Comparison of ENCODE assay signal across 1 cellular context in the genomic region with DNA sequence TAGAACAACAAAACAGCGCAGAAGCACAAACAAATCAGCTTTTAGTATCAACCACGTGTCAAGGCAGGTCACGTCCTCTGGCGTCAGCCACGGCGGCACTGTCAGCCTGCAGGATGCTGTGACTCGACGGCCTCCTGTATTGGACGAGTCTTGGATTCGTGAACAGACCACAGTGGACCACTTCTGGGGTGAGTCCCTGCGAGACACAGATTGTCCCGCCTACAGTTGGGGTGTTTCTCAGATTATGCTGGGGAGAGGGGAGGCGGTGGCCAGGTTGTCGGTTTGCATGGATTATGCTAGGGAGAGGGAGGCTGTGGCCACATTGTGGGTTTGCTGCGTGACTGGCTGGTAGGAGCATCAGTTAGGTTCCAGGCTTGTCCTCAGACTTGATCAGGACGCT.
TF ChIP-seq lines count a peak whose summit lies in the region.

No MANE protein-coding gene starts in this region.

TF ChIP-seq in WTC11, 78 proteins besides CTCF, POLR2A, EP300 and RAD21 (continued from another document):
- TF ChIP-seq, protein P1, sequence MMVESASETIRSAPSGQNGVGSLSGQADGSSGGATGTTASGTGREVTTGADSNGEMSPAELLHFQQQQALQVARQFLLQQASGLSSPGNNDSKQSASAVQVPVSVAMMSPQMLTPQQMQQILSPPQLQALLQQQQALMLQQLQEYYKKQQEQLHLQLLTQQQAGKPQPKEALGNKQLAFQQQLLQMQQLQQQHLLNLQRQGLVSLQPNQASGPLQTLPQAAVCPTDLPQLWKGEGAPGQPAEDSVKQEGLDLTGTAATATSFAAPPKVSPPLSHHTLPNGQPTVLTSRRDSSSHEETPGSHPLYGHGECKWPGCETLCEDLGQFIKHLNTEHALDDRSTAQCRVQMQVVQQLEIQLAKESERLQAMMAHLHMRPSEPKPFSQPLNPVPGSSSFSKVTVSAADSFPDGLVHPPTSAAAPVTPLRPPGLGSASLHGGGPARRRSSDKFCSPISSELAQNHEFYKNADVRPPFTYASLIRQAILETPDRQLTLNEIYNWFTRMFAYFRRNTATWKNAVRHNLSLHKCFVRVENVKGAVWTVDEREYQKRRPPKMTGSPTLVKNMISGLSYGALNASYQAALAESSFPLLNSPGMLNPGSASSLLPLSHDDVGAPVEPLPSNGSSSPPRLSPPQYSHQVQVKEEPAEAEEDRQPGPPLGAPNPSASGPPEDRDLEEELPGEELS (CRISPR knock-in tag; IDR thresholded peaks at IDR 0.05) = no peak
- TF ChIP-seq OVOL2 (CRISPR knock-in tag; IDR thresholded peaks at IDR 0.05; ENCODE audit: borderline replicate concordance) (no peak), ZNF232 (CRISPR knock-in tag; IDR thresholded peaks at IDR 0.05) (no peak), NFYB (CRISPR knock-in tag; conservative IDR thresholded peaks at IDR 0.05; ENCODE audit: low read depth) (no peak), ARID4B (CRISPR knock-in tag; IDR thresholded peaks at IDR 0.05; ENCODE audit: borderline replicate concordance) (no peak), CBFB (CRISPR knock-in tag; IDR thresholded peaks at IDR 0.05; ENCODE audit: low read depth) (no peak)
TF ChIP-seq in WTC11: peak in this region for 0.
